Comparison of ENCODE assay signal across 37 cellular contexts in the genomic region with DNA sequence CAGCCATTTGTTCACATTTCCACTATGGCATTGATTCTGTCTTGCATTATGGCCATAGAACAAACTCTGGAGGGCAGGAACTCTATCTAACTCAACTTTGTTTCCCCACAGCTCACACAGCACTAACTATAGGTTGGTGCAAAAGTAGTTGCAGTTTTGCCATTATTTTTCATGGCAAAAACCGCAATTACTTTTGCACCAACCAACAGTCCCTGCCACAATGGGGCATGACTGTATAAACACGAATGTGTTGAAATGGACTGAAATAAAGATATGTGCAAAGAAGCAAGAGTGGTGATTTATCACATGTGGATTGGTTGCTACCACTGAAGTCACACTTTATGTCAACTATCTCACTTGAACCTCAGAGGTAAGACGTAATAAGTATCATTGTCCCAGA.
"Had no signal": no experiment of that assay in that cellular context is flagged by ENCODE, and none has a peak within 500 bp of the region (broad histone marks: within the 10 kb centered on the region; RNA-seq: fewer than 3 reads in every experiment).

No MANE protein-coding gene starts in this region.

- H3K4me3 ChIP-seq: ascending aorta, cardiac muscle cell had no signal

- H3K4me3 Mint-ChIP-seq: activated B cell treated with CpG ODN at 0.5 μM for 24 hours; activated CD4-positive, alpha-beta memory T cell treated with anti-CD3 and anti-CD28 coated beads, Interleukin-2, amount 10 ng/mL, durations not matched to agents 7 days and 5 days; activated CD4-positive, alpha-beta T cell treated with anti-CD3 and anti-CD28 coated beads, Interleukin-2, amount 10 ng/mL, durations not matched to agents 7 days and 5 days; activated CD8-positive, alpha-beta memory T cell treated with anti-CD3 and anti-CD28 coated beads, Interleukin-2, amount 10 ng/mL, durations not matched to agents 7 days and 5 days; activated CD8-positive, alpha-beta T cell treated with anti-CD3 and anti-CD28 coated beads, Interleukin-2, amount 10 ng/mL, durations not matched to agents 7 days and 5 days; activated naive CD4-positive, alpha-beta T cell treated with anti-CD3 and anti-CD28 coated beads, Interleukin-2, amount 10 ng/mL, durations not matched to agents 7 days and 5 days; activated naive CD4-positive, alpha-beta T cell treated with anti-CD3 and anti-CD28 coated beads, Interleukin-2, amount 50 U/mL, for 24 hours; activated naive CD8-positive, alpha-beta T cell; activated naive CD8-positive, alpha-beta T cell treated with anti-CD3 and anti-CD28 coated beads, Interleukin-2, amount 10 ng/mL, durations not matched to agents 7 days and 5 days; activated naive CD8-positive, alpha-beta T cell treated with anti-CD3 and anti-CD28 coated beads, Interleukin-2, amount 50 U/mL, for 24 hours; activated T-cell treated with anti-CD3 and anti-CD28 coated beads, Interleukin-2, amount 50 U/mL, for 24 hours; brain; central memory CD8-positive, alpha-beta T cell; T-helper 1 cell treated with Interleukin-12 subunit alpha and Interleukin-12 subunit beta and Interleukin-4 antibody, amounts not matched to agents 30 μg/mL and 1 μg/mL, for 36 hours; T-helper 2 cell treated with Interferon-gamma antibody and Interleukin-4, amounts not matched to agents 5 μg/mL and 100 μg/mL, for 36 hours had no signal

- FAIRE-seq: bronchial epithelial cell, TTC549 had no signal

- H3K4me1 Mint-ChIP-seq: activated B cell treated with CpG ODN at 0.5 μM for 24 hours; activated CD4-positive, alpha-beta memory T cell treated with anti-CD3 and anti-CD28 coated beads, Interleukin-2, amount 10 ng/mL, durations not matched to agents 7 days and 5 days; activated CD4-positive, alpha-beta T cell treated with anti-CD3 and anti-CD28 coated beads, Interleukin-2, amount 10 ng/mL, durations not matched to agents 7 days and 5 days; activated CD8-positive, alpha-beta memory T cell treated with anti-CD3 and anti-CD28 coated beads, Interleukin-2, amount 10 ng/mL, durations not matched to agents 7 days and 5 days; activated naive CD4-positive, alpha-beta T cell treated with anti-CD3 and anti-CD28 coated beads, Interleukin-2, amount 10 ng/mL, durations not matched to agents 7 days and 5 days; activated naive CD4-positive, alpha-beta T cell treated with anti-CD3 and anti-CD28 coated beads, Interleukin-2, amount 50 U/mL, for 24 hours; activated naive CD8-positive, alpha-beta T cell treated with anti-CD3 and anti-CD28 coated beads, Interleukin-2, amount 10 ng/mL, durations not matched to agents 7 days and 5 days; activated naive CD8-positive, alpha-beta T cell treated with anti-CD3 and anti-CD28 coated beads, Interleukin-2, amount 50 U/mL, for 24 hours; central memory CD8-positive, alpha-beta T cell had no signal

- H3K27me3 Mint-ChIP-seq: activated B cell treated with CpG ODN at 0.5 μM for 24 hours; activated CD4-positive, alpha-beta memory T cell treated with anti-CD3 and anti-CD28 coated beads, Interleukin-2, amount 10 ng/mL, durations not matched to agents 7 days and 5 days; activated CD4-positive, alpha-beta T cell treated with anti-CD3 and anti-CD28 coated beads, Interleukin-2, amount 10 ng/mL, durations not matched to agents 7 days and 5 days; activated CD8-positive, alpha-beta memory T cell treated with anti-CD3 and anti-CD28 coated beads, Interleukin-2, amount 10 ng/mL, durations not matched to agents 7 days and 5 days; activated naive CD4-positive, alpha-beta T cell treated with anti-CD3 and anti-CD28 coated beads, Interleukin-2, amount 10 ng/mL, durations not matched to agents 7 days and 5 days; activated naive CD8-positive, alpha-beta T cell treated with anti-CD3 and anti-CD28 coated beads, Interleukin-2, amount 10 ng/mL, durations not matched to agents 7 days and 5 days had no signal

- H3K9me3 Mint-ChIP-seq: activated B cell treated with CpG ODN at 0.5 μM for 24 hours; activated CD4-positive, alpha-beta memory T cell treated with anti-CD3 and anti-CD28 coated beads, Interleukin-2, amount 10 ng/mL, durations not matched to agents 7 days and 5 days; activated CD4-positive, alpha-beta T cell treated with anti-CD3 and anti-CD28 coated beads, Interleukin-2, amount 10 ng/mL, durations not matched to agents 7 days and 5 days; activated naive CD4-positive, alpha-beta T cell treated with anti-CD3 and anti-CD28 coated beads, Interleukin-2, amount 10 ng/mL, durations not matched to agents 7 days and 5 days; activated naive CD4-positive, alpha-beta T cell treated with anti-CD3 and anti-CD28 coated beads, Interleukin-2, amount 50 U/mL, for 24 hours; activated naive CD8-positive, alpha-beta T cell treated with anti-CD3 and anti-CD28 coated beads, Interleukin-2, amount 50 U/mL, for 24 hours; activated T-cell treated with anti-CD3 and anti-CD28 coated beads, Interleukin-2, amount 50 U/mL, for 24 hours; activated T-helper 2 cell treated with anti-CD3 and anti-CD28 coated beads, Interferon-gamma antibody, Interleukin-2, Interleukin-4, amounts not matched to agents 10 μg/mL and 5 μg/mL and 100 μg/mL, durations not matched to agents 14 hours and 24 hours and 36 hours; central memory CD8-positive, alpha-beta T cell; T-helper 1 cell treated with Interleukin-12 subunit alpha and Interleukin-12 subunit beta and Interleukin-4 antibody, amounts not matched to agents 30 μg/mL and 1 μg/mL, for 36 hours; T-helper 2 cell treated with Interferon-gamma antibody and Interleukin-4, amounts not matched to agents 5 μg/mL and 100 μg/mL, for 36 hours had no signal

- ATAC-seq: activated CD8-positive, alpha-beta memory T cell treated with anti-CD3 and anti-CD28 coated beads, Interleukin-2, amount 10 ng/mL, durations not matched to agents 7 days and 5 days; activated CD8-positive, alpha-beta T cell treated with anti-CD3 and anti-CD28 coated beads, Interleukin-2, amount 10 ng/mL, durations not matched to agents 7 days and 5 days; activated naive CD8-positive, alpha-beta T cell treated with anti-CD3 and anti-CD28 coated beads, Interleukin-2, amount 50 U/mL, for 24 hours had no signal

- H3K27ac ChIP-seq: ascending aorta, cardiac muscle cell, VCaP had no signal

- DNase-seq: activated B cell treated with CpG ODN at 0.5 μM for 24 hours; activated CD4-positive, alpha-beta memory T cell treated with anti-CD3 and anti-CD28 coated beads, Interleukin-2, amount 10 ng/mL, durations not matched to agents 7 days and 5 days; activated CD4-positive, alpha-beta T cell treated with anti-CD3 and anti-CD28 coated beads for 4 hours; activated CD4-positive, alpha-beta T cell treated with anti-CD3 and anti-CD28 coated beads, Interleukin-2, amount 10 ng/mL, durations not matched to agents 7 days and 5 days; activated CD4-positive, alpha-beta T cell treated with anti-CD3 and anti-CD28 coated beads, Interleukin-2, amount 50 U/mL, for 48 hours; activated CD4-positive, CD25-positive, alpha-beta regulatory T cell treated with anti-CD3 and anti-CD28 coated beads, Interleukin-2, amount 50 U/mL, for 72 hours; activated CD8-positive, alpha-beta memory T cell treated with anti-CD3 and anti-CD28 coated beads for 24 hours; activated CD8-positive, alpha-beta memory T cell treated with anti-CD3 and anti-CD28 coated beads, Interleukin-2, amount 10 ng/mL, durations not matched to agents 7 days and 5 days; activated CD8-positive, alpha-beta memory T cell treated with anti-CD3 and anti-CD28 coated beads, Interleukin-2, amount 50 U/mL, for 48 hours; activated CD8-positive, alpha-beta T cell treated with anti-CD3 and anti-CD28 coated beads, Interleukin-2, amount 10 ng/mL, durations not matched to agents 7 days and 5 days; activated effector memory CD4-positive, alpha-beta T cell treated with Interleukin-2 at 50 U/mL for 16 hours; activated gamma-delta T cell; activated naive CD4-positive, alpha-beta T cell treated with anti-CD3 and anti-CD28 coated beads, Interleukin-2, amount 10 ng/mL, durations not matched to agents 7 days and 5 days; activated naive CD4-positive, alpha-beta T cell treated with Interleukin-2 at 50 U/mL for 16 hours; activated naive CD8-positive, alpha-beta T cell treated with anti-CD3 and anti-CD28 coated beads, Interleukin-2, amount 10 ng/mL, durations not matched to agents 7 days and 5 days; activated naive CD8-positive, alpha-beta T cell treated with anti-CD3 and anti-CD28 coated beads, Interleukin-2, amount 50 U/mL, for 24 hours; activated T-cell treated with anti-CD3 and anti-CD28 coated beads, Interleukin-2, amount 50 U/mL, for 24 hours; activated T-cell treated with anti-CD3 and anti-CD28 coated beads, Interleukin-2, amount 50 U/mL, for 48 hours; amygdala; anterior cingulate cortex; caudate nucleus; cerebellar nuclear complex; T-helper 1 cell; T-helper 2 cell; T-helper 9 cell had no signal

- H3K9me3 ChIP-seq: ascending aorta had no signal

- H3K36me3 Mint-ChIP-seq: activated CD8-positive, alpha-beta memory T cell treated with anti-CD3 and anti-CD28 coated beads, Interleukin-2, amount 10 ng/mL, durations not matched to agents 7 days and 5 days; activated naive CD4-positive, alpha-beta T cell treated with anti-CD3 and anti-CD28 coated beads, Interleukin-2, amount 10 ng/mL, durations not matched to agents 7 days and 5 days; activated naive CD4-positive, alpha-beta T cell treated with anti-CD3 and anti-CD28 coated beads, Interleukin-2, amount 50 U/mL, for 24 hours; activated naive CD8-positive, alpha-beta T cell; activated naive CD8-positive, alpha-beta T cell treated with anti-CD3 and anti-CD28 coated beads, Interleukin-2, amount 10 ng/mL, durations not matched to agents 7 days and 5 days had no signal

- H3K36me3 ChIP-seq: ascending aorta, cardiac muscle cell had no signal

- H3K27me3 ChIP-seq: ascending aorta, cardiac muscle cell had no signal

- H3K27ac Mint-ChIP-seq: activated B cell treated with CpG ODN at 0.5 μM for 24 hours; activated CD4-positive, alpha-beta memory T cell treated with anti-CD3 and anti-CD28 coated beads, Interleukin-2, amount 10 ng/mL, durations not matched to agents 7 days and 5 days; activated CD4-positive, alpha-beta T cell treated with anti-CD3 and anti-CD28 coated beads, Interleukin-2, amount 10 ng/mL, durations not matched to agents 7 days and 5 days; activated CD8-positive, alpha-beta memory T cell treated with anti-CD3 and anti-CD28 coated beads, Interleukin-2, amount 10 ng/mL, durations not matched to agents 7 days and 5 days; activated CD8-positive, alpha-beta T cell treated with anti-CD3 and anti-CD28 coated beads, Interleukin-2, amount 10 ng/mL, durations not matched to agents 7 days and 5 days; activated naive CD4-positive, alpha-beta T cell treated with anti-CD3 and anti-CD28 coated beads, Interleukin-2, amount 10 ng/mL, durations not matched to agents 7 days and 5 days; activated naive CD4-positive, alpha-beta T cell treated with anti-CD3 and anti-CD28 coated beads, Interleukin-2, amount 50 U/mL, for 24 hours; activated naive CD8-positive, alpha-beta T cell; activated naive CD8-positive, alpha-beta T cell treated with anti-CD3 and anti-CD28 coated beads, Interleukin-2, amount 10 ng/mL, durations not matched to agents 7 days and 5 days; activated naive CD8-positive, alpha-beta T cell treated with anti-CD3 and anti-CD28 coated beads, Interleukin-2, amount 50 U/mL, for 24 hours; activated T-cell treated with anti-CD3 and anti-CD28 coated beads, Interleukin-2, amount 50 U/mL, for 24 hours; activated T-helper 2 cell treated with anti-CD3 and anti-CD28 coated beads, Interferon-gamma antibody, Interleukin-2, Interleukin-4, amounts not matched to agents 10 μg/mL and 5 μg/mL and 100 μg/mL, durations not matched to agents 14 hours and 24 hours and 36 hours; brain; T-helper 1 cell treated with Interleukin-12 subunit alpha and Interleukin-12 subunit beta and Interleukin-4 antibody, amounts not matched to agents 30 μg/mL and 1 μg/mL, for 36 hours; T-helper 2 cell treated with Interferon-gamma antibody and Interleukin-4, amounts not matched to agents 5 μg/mL and 100 μg/mL, for 36 hours had no signal

- H3K4me1 ChIP-seq: ascending aorta had no signal
